In genomic region chr1:243507001-243507671, GRCh38 we compare ENCODE assay signal across 12 cellular contexts.
DNase-seq lines count a peak whose midpoint lies in the region; ATAC-seq and TF ChIP-seq lines count a peak whose summit lies in the region.
"Had no signal": no experiment of that assay in that cellular context is flagged by ENCODE, and none has a peak within 500 bp of the region (broad histone marks: within the 10 kb centered on the region; RNA-seq: fewer than 3 reads in every experiment).

No MANE protein-coding gene starts in this region.

- H3K27ac ChIP-seq in body of pancreas = no peak overlapping the region
- H3K27ac ChIP-seq: neutrophil, thyroid gland had no signal

- 64 to 81% methylated on average over 5 of the region's 5 CpGs for WGBS in body of pancreas, 2 donors

- H3K9me3 ChIP-seq in body of pancreas = no peaks in the 10 kb centered on the region
- H3K9me3 ChIP-seq: neutrophil, thyroid gland had no signal

- no peaks in the 10 kb centered on the region for H3K36me3 ChIP-seq in body of pancreas (replicated peaks in 1 of 2; ENCODE audit: insufficient read depth in 1 of 2, low read depth in 2 of 2)
- H3K36me3 ChIP-seq: neutrophil, thyroid gland had no signal

- TF ChIP-seq CTCF in choroid plexus epithelial cell (conservative IDR thresholded peaks at IDR 0.05; ENCODE audit: low read depth, low read length) (no peak), body of pancreas (IDR thresholded peaks at IDR 0.05) (no peak)

- intact Hi-C loops in body of pancreas (cut with DNase I) = no loop called here

- H3K4me1 Mint-ChIP-seq in natural killer cell treated with Interleukin-12 subunit alpha and Interleukin-12 subunit beta and Interleukin-15 and Interleukin-18, amount 100 ng/mL, for 72 hours (ENCODE audit: low read depth in 2 of 2) = peaks cover 39 to 45% of the 10 kb centered on the region in 2 donors

- no peaks in the 10 kb centered on the region for H3K9me3 Mint-ChIP-seq in natural killer cell treated with Interleukin-12 subunit alpha and Interleukin-12 subunit beta and Interleukin-15 and Interleukin-18, amount 100 ng/mL, for 72 hours

- no peaks in the 10 kb centered on the region for H3K27me3 Mint-ChIP-seq in natural killer cell treated with Interleukin-12 subunit alpha and Interleukin-12 subunit beta and Interleukin-15 and Interleukin-18, amount 100 ng/mL, for 72 hours

- H3K36me3 Mint-ChIP-seq in natural killer cell treated with Interleukin-12 subunit alpha and Interleukin-12 subunit beta and Interleukin-15 and Interleukin-18, amount 100 ng/mL, for 72 hours = peaks cover 20% of the 10 kb centered on the region

- H3K4me1 ChIP-seq in body of pancreas = no peaks in the 10 kb centered on the region
- H3K4me1 ChIP-seq: thyroid gland had no signal

- DNase-seq in ELR (ENCODE audit: low read depth) (peak; percentile 20), Kasumi-1 (lab: John Stamatoyannopoulos, UW) (peak; percentile 67 to 77), choroid plexus epithelial cell (ENCODE audit: low read depth) (peak; percentile 41), T1000 (lab: John Stamatoyannopoulos, UW) (no peak), body of pancreas (no peak)
- no peak for DNase-seq in natural killer cell treated with Interleukin-12 subunit alpha and Interleukin-12 subunit beta and Interleukin-15 and Interleukin-18, amount 100 ng/mL, for 72 hours (ENCODE audit: low spot score)
- DNase-seq: Calu3, thyroid gland had no signal

- TF ChIP-seq POLR2A in body of pancreas (IDR thresholded peaks at IDR 0.05) = no peak

- ATAC-seq in natural killer cell treated with Interleukin-12 subunit alpha and Interleukin-12 subunit beta and Interleukin-15 and Interleukin-18, amount 100 ng/mL, for 72 hours = no peak
- ATAC-seq in HG02798 (IDR thresholded peaks at IDR 0.05; ENCODE audit: poor library complexity, unreplicated experiment) = no peak
- no peak for ATAC-seq in body of pancreas
- ATAC-seq: K562, SK-N-SH treated with all-trans-retinoic acid at 6 μM for 48 hours had no signal

- H3K27me3 ChIP-seq in body of pancreas = no peaks in the 10 kb centered on the region
- H3K27me3 ChIP-seq: neutrophil, thyroid gland had no signal

- H3K4me3 Mint-ChIP-seq in natural killer cell treated with Interleukin-12 subunit alpha and Interleukin-12 subunit beta and Interleukin-15 and Interleukin-18, amount 100 ng/mL, for 72 hours = peak overlapping the region; percentile 78

- H3K27ac Mint-ChIP-seq in natural killer cell treated with Interleukin-12 subunit alpha and Interleukin-12 subunit beta and Interleukin-15 and Interleukin-18, amount 100 ng/mL, for 72 hours = peak overlapping the region; percentile 69 to 78

- H3K4me3 ChIP-seq in choroid plexus epithelial cell (ENCODE audit: low read depth, low read length) (no peak overlapping the region), body of pancreas (no peak overlapping the region)
- H3K4me3 ChIP-seq: K562, thyroid gland had no signal

Comparison
In these comparisons a context has a peak if more than half of its experiments do, and no peak if none do; other contexts are left out.
1. DNase-seq: peak in ELR (single experiment), Kasumi-1 (2 of 2) and choroid plexus epithelial cell (single experiment); none in natural killer cell treated with Interleukin-12 subunit alpha and Interleukin-12 subunit beta and Interleukin-15 and Interleukin-18, amount 100 ng/mL, for 72 hours (single experiment), T1000 (single experiment) and body of pancreas (0 of 4).